16 cellular contexts compared by ENCODE assay signal in genomic region chr6:35562060-35562459, GRCh38. TPM values are rescaled to one million over a fixed set of nuclear protein-coding genes. Genes with fewer than 3 reads are reported as not detected.
A peak's percentile ranks its signal among the peaks of the same experiment; 100 is the strongest.
DNase-seq lines count a peak whose midpoint lies in the region; ATAC-seq lines count a peak whose summit lies in the region.
"Had no signal": no experiment of that assay in that cellular context is flagged by ENCODE, and none has a peak within 500 bp of the region (broad histone marks: within the 10 kb centered on the region; RNA-seq: fewer than 3 reads in every experiment).

No MANE protein-coding gene starts in this region.

- no peak overlapping the region for H3K4me2 ChIP-seq in Karpas-422 (ENCODE audit: low read depth, low read length, poor library complexity, severe bottlenecking)

- H3K4me3 ChIP-seq in Karpas-422 (ENCODE audit: low read length): no peak overlapping the region
- H3K4me3 ChIP-seq: tibial nerve had no signal

- ATAC-seq in HG02870 (IDR thresholded peaks at IDR 0.05; ENCODE audit: unreplicated experiment): no peak
- ATAC-seq: activated CD4-positive, CD25-positive, alpha-beta regulatory T cell treated with anti-CD3 and anti-CD28 coated beads, Interleukin-2, amount 50 U/mL, for 24 hours; activated CD8-positive, alpha-beta memory T cell treated with anti-CD3 and anti-CD28 coated beads, Interleukin-2, amount 10 ng/mL, durations not matched to agents 7 days and 5 days; esophagus mucosa had no signal

- no peaks in the 10 kb centered on the region for H3K36me3 ChIP-seq in Karpas-422 (ENCODE audit: insufficient read depth, low read length)
- H3K36me3 ChIP-seq: tibial nerve had no signal

- H2AFZ ChIP-seq in Karpas-422 (ENCODE audit: low read length): no peak overlapping the region

- H3K9me3 ChIP-seq in Karpas-422 (ENCODE audit: low read length): no peaks in the 10 kb centered on the region
- H3K9me3 ChIP-seq: tibial nerve had no signal

- no peak overlapping the region for H3K27ac ChIP-seq in Karpas-422 (ENCODE audit: low read length)
- H3K27ac ChIP-seq: tibial nerve had no signal

- H3K9ac ChIP-seq in Karpas-422 (ENCODE audit: low read length): no peak overlapping the region

- H3K27me3 ChIP-seq in Karpas-422 (ENCODE audit: low read length): no peaks in the 10 kb centered on the region

- no peaks in the 10 kb centered on the region for H4K20me1 ChIP-seq in Karpas-422 (ENCODE audit: insufficient read depth, low read depth, low read length)

- no peaks in the 10 kb centered on the region for H3K9me2 ChIP-seq in Karpas-422 (replicated peaks; ENCODE audit: insufficient read depth, low read length)

- DNase-seq in NCI-H2171 treated with DMSO at 0.1 percent for 48 hours (lab: John Stamatoyannopoulos, UW) (peak; percentile 33), NCI-H2171 (lab: John Stamatoyannopoulos, UW) (no peak), Karpas-422 (peak; percentile 36), astrocyte of the hippocampus (ENCODE audit: low read depth, low spot score) (peak; percentile 52), renal cortical epithelial cell (ENCODE audit: low read depth) (peak; percentile 47), RPMI8226 (no peak)
- DNase-seq in stimulated activated CD8-positive, alpha-beta memory T cell treated with anti-CD3 and anti-CD28 coated beads, Interleukin-4, amount 100 ng/mL, for 48 hours: no peak
- DNase-seq: activated CD8-positive, alpha-beta memory T cell treated with anti-CD3 and anti-CD28 coated beads, Interleukin-2, amount 10 ng/mL, durations not matched to agents 7 days and 5 days; KG1; stimulated activated CD4-positive, alpha-beta T cell treated with anti-CD3 and anti-CD28 coated beads, Interleukin-4, amount 100 ng/mL, for 4 hours had no signal

- no peaks in the 10 kb centered on the region for H3K4me1 ChIP-seq in Karpas-422 (ENCODE audit: low read length)
- H3K4me1 ChIP-seq: tibial nerve had no signal

- H3K79me2 ChIP-seq in Karpas-422 (ENCODE audit: low read length): no peaks in the 10 kb centered on the region

RNA-seq across cellular contexts. Expression of gene TULP1, which starts 49.4 kb away (rescaled TPM):
- total RNA-seq in Karpas-422 (2014; rRNA removed; shearing (Covaris generic); ENCODE audit: low replicate concordance): not detected in 2 replicates
- not detected in 2 replicates for total RNA-seq in renal cortical epithelial cell
- total RNA-seq: activated CD8-positive, alpha-beta memory T cell treated with anti-CD3 and anti-CD28 coated beads, Interleukin-2, amount 10 ng/mL, durations not matched to agents 7 days and 5 days; dermis microvascular lymphatic vessel endothelial cell; esophagus mucosa; mononuclear cell had no signal

Comparison
In these comparisons a context has a peak if more than half of its experiments do, and no peak if none do; other contexts are left out.
1. DNase-seq: peak in NCI-H2171 treated with DMSO at 0.1 percent for 48 hours (single experiment), Karpas-422 (single experiment), astrocyte of the hippocampus (single experiment) and renal cortical epithelial cell (single experiment); none in NCI-H2171 (single experiment), RPMI8226 (single experiment) and stimulated activated CD8-positive, alpha-beta memory T cell treated with anti-CD3 and anti-CD28 coated beads, Interleukin-4, amount 100 ng/mL, for 48 hours (single experiment).